19 cellular contexts compared by ENCODE assay signal in the genomic region with DNA sequence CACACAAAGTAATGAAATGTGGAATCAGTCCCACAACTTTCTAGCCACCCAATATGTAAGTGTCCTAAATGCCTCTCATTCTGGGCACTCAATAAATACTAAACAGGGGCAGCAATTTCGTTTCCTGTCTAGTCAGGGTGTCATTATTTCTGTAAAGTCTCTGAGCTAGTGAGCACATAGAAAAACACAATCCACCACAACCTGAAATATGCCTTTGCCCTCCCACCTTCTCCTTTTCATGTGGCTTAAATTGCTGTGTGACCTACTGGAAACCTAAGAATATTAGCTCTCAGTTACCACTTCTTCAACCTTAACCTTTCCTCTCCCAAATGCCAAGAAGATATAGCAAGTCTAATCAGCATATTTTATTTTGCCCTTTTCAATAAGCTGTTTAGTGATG.
DNase-seq lines count a peak whose midpoint lies in the region; ATAC-seq and TF ChIP-seq lines count a peak whose summit lies in the region.
"Had no signal": no experiment of that assay in that cellular context is flagged by ENCODE, and none has a peak within 500 bp of the region (broad histone marks: within the 10 kb centered on the region; RNA-seq: fewer than 3 reads in every experiment).

No MANE protein-coding gene starts in this region.

- H3K9me3 ChIP-seq in Loucy (ENCODE audit: insufficient read depth, low read depth, low read length): no peaks in the 10 kb centered on the region

- ATAC-seq in GM21360 (IDR thresholded peaks at IDR 0.05; ENCODE audit: unreplicated experiment) (no peak), HG03280 (IDR thresholded peaks at IDR 0.05; ENCODE audit: unreplicated experiment) (no peak)

- peaks cover 30% of the 10 kb centered on the region for H3K4me1 Mint-ChIP-seq in activated naive CD8-positive, alpha-beta T cell treated with anti-CD3 and anti-CD28 coated beads for 36 hours
- H3K4me1 Mint-ChIP-seq in stimulated activated naive CD8-positive, alpha-beta T cell treated with anti-CD3 and anti-CD28 coated beads, Interleukin-15, Interleukin-2, amounts not matched to agents 100 ng/mL and 50 ng/mL, for 24 hours (ENCODE audit: low read depth): peaks cover 28% of the 10 kb centered on the region

- H3K4me3 ChIP-seq in Loucy (ENCODE audit: low read length, poor library complexity, severe bottlenecking): no peak overlapping the region

- no peak overlapping the region for H2AFZ ChIP-seq in Loucy (ENCODE audit: low read length)

- no peaks in the 10 kb centered on the region for H3K9me3 Mint-ChIP-seq in activated naive CD8-positive, alpha-beta T cell treated with anti-CD3 and anti-CD28 coated beads for 36 hours
- no peaks in the 10 kb centered on the region for H3K9me3 Mint-ChIP-seq in stimulated activated naive CD8-positive, alpha-beta T cell treated with anti-CD3 and anti-CD28 coated beads, Interleukin-15, Interleukin-2, amounts not matched to agents 100 ng/mL and 50 ng/mL, for 24 hours
- H3K9me3 Mint-ChIP-seq: CD14-positive monocyte had no signal

- H4K20me1 ChIP-seq in Loucy (ENCODE audit: insufficient read depth, low read length, poor library complexity, severe bottlenecking): no peaks in the 10 kb centered on the region

- no peaks in the 10 kb centered on the region for H3K36me3 ChIP-seq in Loucy (ENCODE audit: insufficient read depth, low read length)

- no peaks in the 10 kb centered on the region for H3K27me3 ChIP-seq in Loucy (ENCODE audit: insufficient read depth, low read length, poor library complexity, severe bottlenecking)

- H3K79me2 ChIP-seq in Loucy (ENCODE audit: insufficient read depth, low read length): no peaks in the 10 kb centered on the region

- peak; percentile 5 for DNase-seq in activated naive CD8-positive, alpha-beta T cell treated with anti-CD3 and anti-CD28 coated beads for 36 hours
- peak; percentile 65 for DNase-seq in left kidney (ENCODE audit: low read depth, low spot score)
- no peak for DNase-seq in NCI-H1694 (lab: John Stamatoyannopoulos, UW)
- DNase-seq: ACHN, AML-193, COR-L47, DMS153, EL, KBM-7, NCI-H1048, NCI-H2227 treated with DMSO at 0.1 percent for 48 hours, NCI-H524 treated with DMSO at 0.1 percent for 48 hours, OCI-M1, SIG-M5 had no signal

- H3K27me3 Mint-ChIP-seq in activated naive CD8-positive, alpha-beta T cell treated with anti-CD3 and anti-CD28 coated beads for 36 hours: no peaks in the 10 kb centered on the region
- H3K27me3 Mint-ChIP-seq in stimulated activated naive CD8-positive, alpha-beta T cell treated with anti-CD3 and anti-CD28 coated beads, Interleukin-15, Interleukin-2, amounts not matched to agents 100 ng/mL and 50 ng/mL, for 24 hours: no peaks in the 10 kb centered on the region

- peak overlapping the region; percentile 2 for H3K4me2 ChIP-seq in Loucy (ENCODE audit: low read depth, low read length, poor library complexity, severe bottlenecking)

- H3K4me1 ChIP-seq in Loucy (ENCODE audit: insufficient read depth, low read length, poor library complexity, severe bottlenecking): peaks cover 51% of the 10 kb centered on the region

- no peak overlapping the region for H3K9ac ChIP-seq in Loucy (ENCODE audit: low read depth, low read length, poor library complexity, severe bottlenecking)

- no peak overlapping the region for H3K4me3 Mint-ChIP-seq in activated naive CD8-positive, alpha-beta T cell treated with anti-CD3 and anti-CD28 coated beads for 36 hours
- no peak overlapping the region for H3K4me3 Mint-ChIP-seq in stimulated activated naive CD8-positive, alpha-beta T cell treated with anti-CD3 and anti-CD28 coated beads, Interleukin-15, Interleukin-2, amounts not matched to agents 100 ng/mL and 50 ng/mL, for 24 hours
- H3K4me3 Mint-ChIP-seq: CD14-positive monocyte had no signal

- no peak for TF ChIP-seq CTCF in Loucy (conservative IDR thresholded peaks at IDR 0.05; ENCODE audit: low read length)

- no peak overlapping the region for H3K27ac Mint-ChIP-seq in activated naive CD8-positive, alpha-beta T cell treated with anti-CD3 and anti-CD28 coated beads for 36 hours
- H3K27ac Mint-ChIP-seq in stimulated activated naive CD8-positive, alpha-beta T cell treated with anti-CD3 and anti-CD28 coated beads, Interleukin-15, Interleukin-2, amounts not matched to agents 100 ng/mL and 50 ng/mL, for 24 hours: peak overlapping the region; percentile 9
- H3K27ac Mint-ChIP-seq: CD14-positive monocyte had no signal

- H3K36me3 Mint-ChIP-seq in activated naive CD8-positive, alpha-beta T cell treated with anti-CD3 and anti-CD28 coated beads for 36 hours: peaks cover 3% of the 10 kb centered on the region
- H3K36me3 Mint-ChIP-seq in stimulated activated naive CD8-positive, alpha-beta T cell treated with anti-CD3 and anti-CD28 coated beads, Interleukin-15, Interleukin-2, amounts not matched to agents 100 ng/mL and 50 ng/mL, for 24 hours (ENCODE audit: low read depth): no peaks in the 10 kb centered on the region
- H3K36me3 Mint-ChIP-seq: CD14-positive monocyte had no signal

- no peaks in the 10 kb centered on the region for H3K9me2 ChIP-seq in Loucy (replicated peaks; ENCODE audit: low read depth, low read length)

- H3F3A ChIP-seq in Loucy (ENCODE audit: low read depth): no peaks in the 10 kb centered on the region
